In the genomic region with DNA sequence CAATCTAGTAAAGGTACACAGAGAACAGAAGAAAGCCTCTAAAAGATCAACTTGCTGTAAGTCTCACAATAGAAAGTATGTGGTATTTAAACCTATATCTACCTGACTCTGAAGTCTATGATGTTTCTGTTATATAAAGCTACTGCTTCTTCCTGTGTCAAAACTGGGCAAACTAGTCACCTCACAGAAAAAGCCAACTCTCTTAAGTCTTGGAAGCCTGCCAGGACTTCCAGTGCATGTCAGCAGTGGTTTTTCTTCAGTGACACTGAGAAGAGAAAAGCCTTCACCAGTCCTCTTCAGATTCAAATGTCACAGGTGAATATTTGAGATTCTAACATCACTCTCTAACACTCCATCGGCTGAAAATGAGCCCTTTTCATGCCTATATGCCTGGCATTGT, we compare ENCODE assay signal across 21 cellular contexts.
A peak's percentile ranks its signal among the peaks of the same experiment; 100 is the strongest.
DNase-seq lines count a peak whose midpoint lies in the region; ATAC-seq, FAIRE-seq and TF ChIP-seq lines count a peak whose summit lies in the region.
"Had no signal": no experiment of that assay in that cellular context is flagged by ENCODE, and none has a peak within 500 bp of the region (broad histone marks: within the 10 kb centered on the region; RNA-seq: fewer than 3 reads in every experiment).

No MANE protein-coding gene starts in this region.

- no peaks in the 10 kb centered on the region for H3K9me2 ChIP-seq in MM.1S (replicated peaks; ENCODE audit: insufficient read depth, low read length)

- H3K9ac ChIP-seq in MM.1S (ENCODE audit: low read length) (no peak overlapping the region), astrocyte (ENCODE audit: low read length) (no peak overlapping the region)

- H2AFZ ChIP-seq in MM.1S (ENCODE audit: low read length), result no peak overlapping the region
- H2AFZ ChIP-seq in astrocyte (ENCODE audit: low read depth, low read length), result no peak overlapping the region

- ATAC-seq in left lung (peak; percentile 25), GM21619 (IDR thresholded peaks at IDR 0.05; ENCODE audit: unreplicated experiment) (no peak)
- ATAC-seq: left colon; naive thymus-derived CD8-positive, alpha-beta T cell had no signal

- DNase-seq in G401 (ENCODE audit: low spot score) (peak; percentile 23), MM.1S (peak; percentile 80), astrocyte (ENCODE audit: low read depth) (peak; percentile 4), left lung (no peak), GM19238 (ENCODE audit: insufficient read length, low spot score) (no peak), spleen (no peak)
- DNase-seq in activated CD8-positive, alpha-beta memory T cell treated with anti-CD3 and anti-CD28 coated beads, Interleukin-2, amount 50 U/mL, for 48 hours, result no peak
- DNase-seq: activated CD4-positive, alpha-beta T cell treated with anti-CD3 and anti-CD28 coated beads for 1 hour; activated naive CD8-positive, alpha-beta T cell treated with anti-CD3 and anti-CD28 coated beads, Interleukin-2, amount 10 ng/mL, durations not matched to agents 7 days and 5 days; activated T-cell treated with anti-CD3 and anti-CD28 coated beads, Interleukin-2, amount 50 U/mL, for 24 hours; C1 segment of cervical spinal cord; erythroblast; hippocampal formation; left colon; naive thymus-derived CD8-positive, alpha-beta T cell; NCI-H2171; Peyer's patch; transverse colon had no signal

- H3K4me3 ChIP-seq in MM.1S (ENCODE audit: low read length) (no peak overlapping the region), astrocyte (ENCODE audit: insufficient read depth, low read depth, low read length) (no peak overlapping the region), left lung (no peak overlapping the region), spleen (no peak overlapping the region)
- H3K4me3 ChIP-seq: Peyer's patch, transverse colon had no signal

- H3K27me3 ChIP-seq in MM.1S (replicated peaks; ENCODE audit: insufficient read depth, low read length) (no peaks in the 10 kb centered on the region), astrocyte (ENCODE audit: insufficient read depth, low read length) (no peaks in the 10 kb centered on the region), left lung (no peaks in the 10 kb centered on the region), spleen (replicated peaks in 1 of 7) (no peaks in the 10 kb centered on the region)
- H3K27me3 ChIP-seq: Peyer's patch, transverse colon had no signal

- 57 to 71% (median 69%) methylated on average over 1 of the region's 1 CpG for WGBS in spleen, 5 donors

- H3K4me2 ChIP-seq in MM.1S (ENCODE audit: low read depth, low read length), result peak overlapping the region; percentile 19
- H3K4me2 ChIP-seq in astrocyte (ENCODE audit: low read length), result no peak overlapping the region

- H4K20me1 ChIP-seq in MM.1S (ENCODE audit: insufficient read depth, low read length) (no peaks in the 10 kb centered on the region), astrocyte (ENCODE audit: insufficient read depth, low read length) (no peaks in the 10 kb centered on the region)

- H3K27ac Mint-ChIP-seq in astrocyte (ENCODE audit: unreplicated experiment), result peak overlapping the region; percentile 2
- H3K27ac Mint-ChIP-seq: activated naive CD8-positive, alpha-beta T cell treated with anti-CD3 and anti-CD28 coated beads, Interleukin-2, amount 10 ng/mL, durations not matched to agents 7 days and 5 days; activated T-cell treated with anti-CD3 and anti-CD28 coated beads, Interleukin-2, amount 50 U/mL, for 24 hours; naive thymus-derived CD8-positive, alpha-beta T cell; T-helper 1 cell treated with Interleukin-12 subunit alpha and Interleukin-12 subunit beta and Interleukin-4 antibody, amounts not matched to agents 30 μg/mL and 1 μg/mL, for 36 hours had no signal

- peak overlapping the region; percentile 44; the same call in 1 of the 2 replicates for H3K27ac ChIP-seq in MM.1S (ENCODE audit: low read length)
- no peak overlapping the region for H3K27ac ChIP-seq in astrocyte (ENCODE audit: low read depth, low read length)
- H3K27ac ChIP-seq in left lung, result no peak overlapping the region
- H3K27ac ChIP-seq in spleen, result no peak overlapping the region
- H3K27ac ChIP-seq: Peyer's patch, transverse colon had no signal

- intact Hi-C loops in left lung (cut with DNase I) (no loop called here), spleen (cut with DNase I; ENCODE audit: low total_unique reads) (no loop called here)

- H3F3A ChIP-seq in MM.1S (ENCODE audit: insufficient read depth, low read length), result 0 out of 2 replicates have a peak, but pooled peaks cover 2% of the 10 kb centered on the region

- no peak overlapping the region for H3K4me3 Mint-ChIP-seq in astrocyte (ENCODE audit: unreplicated experiment)
- H3K4me3 Mint-ChIP-seq: activated naive CD8-positive, alpha-beta T cell treated with anti-CD3 and anti-CD28 coated beads, Interleukin-2, amount 10 ng/mL, durations not matched to agents 7 days and 5 days; activated T-cell treated with anti-CD3 and anti-CD28 coated beads, Interleukin-2, amount 50 U/mL, for 24 hours; naive thymus-derived CD8-positive, alpha-beta T cell; T-helper 1 cell treated with Interleukin-12 subunit alpha and Interleukin-12 subunit beta and Interleukin-4 antibody, amounts not matched to agents 30 μg/mL and 1 μg/mL, for 36 hours had no signal

- H3K4me1 ChIP-seq in MM.1S (ENCODE audit: low read length) (peaks cover 15% of the 10 kb centered on the region), astrocyte (ENCODE audit: insufficient read depth, low read length) (no peaks in the 10 kb centered on the region), left lung (no peaks in the 10 kb centered on the region), spleen (no peaks in the 10 kb centered on the region)
- H3K4me1 ChIP-seq: Peyer's patch, transverse colon had no signal

- in situ Hi-C loops in G401 (cut with HindIII; ENCODE audit: low sequenced_read_pairs), result no loop called here

- FAIRE-seq in astrocyte (lab: Jason Lieb, UNC), result no peak
- FAIRE-seq: colon had no signal

- no peaks in the 10 kb centered on the region for H3K27me3 Mint-ChIP-seq in astrocyte (ENCODE audit: low read depth, unreplicated experiment)
- H3K27me3 Mint-ChIP-seq: activated naive CD8-positive, alpha-beta T cell treated with anti-CD3 and anti-CD28 coated beads, Interleukin-2, amount 10 ng/mL, durations not matched to agents 7 days and 5 days; activated T-cell treated with anti-CD3 and anti-CD28 coated beads, Interleukin-2, amount 50 U/mL, for 24 hours; naive thymus-derived CD8-positive, alpha-beta T cell had no signal

- H3K79me2 ChIP-seq in MM.1S (ENCODE audit: low read length) (no peaks in the 10 kb centered on the region), astrocyte (ENCODE audit: insufficient read depth, low read length) (no peaks in the 10 kb centered on the region)

- H3K36me3 Mint-ChIP-seq in astrocyte (ENCODE audit: low read depth, unreplicated experiment), result no peaks in the 10 kb centered on the region
- H3K36me3 Mint-ChIP-seq: activated naive CD8-positive, alpha-beta T cell treated with anti-CD3 and anti-CD28 coated beads, Interleukin-2, amount 10 ng/mL, durations not matched to agents 7 days and 5 days had no signal

- TF ChIP-seq POLR2A in spleen (IDR thresholded peaks at IDR 0.05), result no peak

- H3K9me3 ChIP-seq in MM.1S (replicated peaks; ENCODE audit: insufficient read depth, low read length), result no peaks in the 10 kb centered on the region
- H3K9me3 ChIP-seq in astrocyte (ENCODE audit: insufficient read depth, low read depth, low read length), result no peaks in the 10 kb centered on the region
- H3K9me3 ChIP-seq in left lung, result no peaks in the 10 kb centered on the region
- H3K9me3 ChIP-seq in spleen, result peaks cover 0 to 4% (median 0%) of the 10 kb centered on the region in 8 donors
- H3K9me3 ChIP-seq: Peyer's patch, transverse colon had no signal

- H3K36me3 ChIP-seq in MM.1S (replicated peaks; ENCODE audit: insufficient read depth, low read length) (no peaks in the 10 kb centered on the region), astrocyte (ENCODE audit: insufficient read depth, low read length) (no peaks in the 10 kb centered on the region), left lung (no peaks in the 10 kb centered on the region), spleen (no peaks in the 10 kb centered on the region)
- H3K36me3 ChIP-seq: Peyer's patch, transverse colon had no signal

- no peaks in the 10 kb centered on the region for H3K9me3 Mint-ChIP-seq in astrocyte (ENCODE audit: unreplicated experiment)
- H3K9me3 Mint-ChIP-seq: activated naive CD8-positive, alpha-beta T cell treated with anti-CD3 and anti-CD28 coated beads, Interleukin-2, amount 10 ng/mL, durations not matched to agents 7 days and 5 days; T-helper 1 cell treated with Interleukin-12 subunit alpha and Interleukin-12 subunit beta and Interleukin-4 antibody, amounts not matched to agents 30 μg/mL and 1 μg/mL, for 36 hours had no signal

- no peak for TF ChIP-seq CTCF in MM.1S (IDR thresholded peaks at IDR 0.05; ENCODE audit: low read length)
- TF ChIP-seq CTCF in astrocyte (IDR thresholded peaks at IDR 0.05; ENCODE audit: insufficient read depth, low read depth, low read length), result no peak
- TF ChIP-seq CTCF in left lung (IDR thresholded peaks at IDR 0.05), result no peak
- no peak for TF ChIP-seq CTCF in spleen (IDR thresholded peaks at IDR 0.05 in 8 of 11, conservative IDR thresholded peaks at IDR 0.05 in 3 of 11)

- peaks cover 8% of the 10 kb centered on the region for H3K4me1 Mint-ChIP-seq in astrocyte (ENCODE audit: low read depth, unreplicated experiment)
- H3K4me1 Mint-ChIP-seq: activated naive CD8-positive, alpha-beta T cell treated with anti-CD3 and anti-CD28 coated beads, Interleukin-2, amount 10 ng/mL, durations not matched to agents 7 days and 5 days; naive thymus-derived CD8-positive, alpha-beta T cell had no signal

Comparison
In these comparisons a context has a peak if more than half of its experiments do, and no peak if none do; other contexts are left out.
1. DNase-seq: peak in G401 (single experiment), MM.1S (single experiment) and astrocyte (single experiment); none in left lung (0 of 2), GM19238 (single experiment), spleen (single experiment) and activated CD8-positive, alpha-beta memory T cell treated with anti-CD3 and anti-CD28 coated beads, Interleukin-2, amount 50 U/mL, for 48 hours (single experiment).